ENCODE assay signal across 9 cellular contexts in genomic region chr19:4660181-4660791, GRCh38. TPM values are rescaled to one million over a fixed set of nuclear protein-coding genes. Genes with fewer than 3 reads are reported as not detected.
DNase-seq lines count a peak whose midpoint lies in the region; ATAC-seq and TF ChIP-seq lines count a peak whose summit lies in the region.
"Had no signal": no experiment of that assay in that cellular context is flagged by ENCODE, and none has a peak within 500 bp of the region (broad histone marks: within the 10 kb centered on the region; RNA-seq: fewer than 3 reads in every experiment).

No MANE protein-coding gene starts in this region.

- no peaks in the 10 kb centered on the region for H3K27me3 Mint-ChIP-seq in activated naive CD8-positive, alpha-beta T cell treated with anti-CD3 and anti-CD28 coated beads, Interleukin-2, amount 50 U/mL, for 24 hours
- H3K27me3 Mint-ChIP-seq: naive B cell had no signal

- no peak for ATAC-seq in activated naive CD8-positive, alpha-beta T cell treated with anti-CD3 and anti-CD28 coated beads, Interleukin-2, amount 50 U/mL, for 24 hours
- no peak for ATAC-seq in GM18511 (IDR thresholded peaks at IDR 0.05; ENCODE audit: unreplicated experiment)

- H3K9me3 Mint-ChIP-seq in activated naive CD8-positive, alpha-beta T cell treated with anti-CD3 and anti-CD28 coated beads, Interleukin-2, amount 50 U/mL, for 24 hours: no peaks in the 10 kb centered on the region
- H3K9me3 Mint-ChIP-seq: naive B cell had no signal

- H3K27ac Mint-ChIP-seq in activated naive CD8-positive, alpha-beta T cell treated with anti-CD3 and anti-CD28 coated beads, Interleukin-2, amount 50 U/mL, for 24 hours: peak overlapping the region; percentile 39

- H3K79me1 ChIP-seq in mesendoderm (ENCODE audit: low read length): no peaks in the 10 kb centered on the region

- H3K4me3 Mint-ChIP-seq in activated naive CD8-positive, alpha-beta T cell treated with anti-CD3 and anti-CD28 coated beads, Interleukin-2, amount 50 U/mL, for 24 hours: no peak overlapping the region
- H3K4me3 Mint-ChIP-seq: naive B cell had no signal

- H3K4me3 ChIP-seq in mesendoderm (ENCODE audit: low read length): no peak overlapping the region

- peaks cover 16% of the 10 kb centered on the region for H3K36me3 Mint-ChIP-seq in activated naive CD8-positive, alpha-beta T cell treated with anti-CD3 and anti-CD28 coated beads, Interleukin-2, amount 50 U/mL, for 24 hours (ENCODE audit: low read depth)

- H3K36me3 ChIP-seq in mesendoderm (ENCODE audit: control insufficient read depth, insufficient read depth, low read length): peaks cover 10% of the 10 kb centered on the region

- no peaks in the 10 kb centered on the region for H3K79me2 ChIP-seq in mesendoderm (ENCODE audit: control insufficient read depth, insufficient read depth, low read length)

- H3K9ac ChIP-seq in mesendoderm (ENCODE audit: low read length): no peak overlapping the region

- no peak overlapping the region for H3K4me2 ChIP-seq in mesendoderm (ENCODE audit: low read length)

- no CpG with 5 or more reads among the region's 15 CpGs for WGBS in mesendoderm (ENCODE audit: extremely low coverage, insufficient coverage, low lambda C conversion rate)

- no peaks in the 10 kb centered on the region for H3K27me3 ChIP-seq in mesendoderm (ENCODE audit: insufficient read depth, low read length, poor library complexity)

- H3K4ac ChIP-seq in mesendoderm (ENCODE audit: low read depth, low read length): no peak overlapping the region

- H2BK5ac ChIP-seq in mesendoderm (ENCODE audit: low read length): no peak overlapping the region

- H3K4me1 ChIP-seq in mesendoderm (ENCODE audit: control insufficient read depth, low read depth, low read length): no peaks in the 10 kb centered on the region

- H3K4me1 Mint-ChIP-seq in activated naive CD8-positive, alpha-beta T cell treated with anti-CD3 and anti-CD28 coated beads, Interleukin-2, amount 50 U/mL, for 24 hours: no peaks in the 10 kb centered on the region

- peak; percentile 25; the same call in 1 of the 2 replicates for TF ChIP-seq CTCF in LNCAP (IDR thresholded peaks at IDR 0.05)

- peak; percentile 76 for DNase-seq in ELF-1 (ENCODE audit: low read depth, low spot score)
- DNase-seq in activated naive CD8-positive, alpha-beta T cell treated with anti-CD3 and anti-CD28 coated beads, Interleukin-2, amount 50 U/mL, for 24 hours: no peak
- DNase-seq in mesendoderm: peak; percentile 74
- no peak for DNase-seq in NCI-H526 (lab: John Stamatoyannopoulos, UW)
- DNase-seq in stimulated activated CD4-positive, alpha-beta T cell treated with anti-CD3 and anti-CD28 coated beads, Interleukin-2, amount 100 ng/mL, for 24 hours: no peak
- DNase-seq in hypothalamus (lab: John Stamatoyannopoulos, UW): no peak
- DNase-seq: naive B cell had no signal

- no peak overlapping the region for H3K56ac ChIP-seq in mesendoderm (ENCODE audit: low read length)

- H3K18ac ChIP-seq in mesendoderm (ENCODE audit: low read length): no peak overlapping the region

- H3K27ac ChIP-seq in mesendoderm (ENCODE audit: low read depth, low read length): no peak overlapping the region

- no peak overlapping the region for H4K8ac ChIP-seq in mesendoderm (ENCODE audit: low read depth, low read length)

- H2BK15ac ChIP-seq in mesendoderm (replicated peaks; ENCODE audit: low read depth): no peak overlapping the region

- no peak overlapping the region for H2AK5ac ChIP-seq in mesendoderm (ENCODE audit: low read length)

- H4K5ac ChIP-seq in mesendoderm (ENCODE audit: low read length): no peak overlapping the region

- no peak overlapping the region for H2BK120ac ChIP-seq in mesendoderm (ENCODE audit: low read depth, low read length)

- no peak overlapping the region for H3K23ac ChIP-seq in mesendoderm (ENCODE audit: low read length)

RNA-seq across cellular contexts. Expression of gene MYDGF, which starts 9.9 kb away (rescaled TPM):
- 52.7 TPM for polyA plus RNA-seq in mesendoderm (2013, experiment 1 of 2)
- polyA plus RNA-seq in mesendoderm (2013, experiment 2 of 2): 54.8 TPM

RNA-seq across cellular contexts. Expression of gene TNFAIP8L1, which starts 21.0 kb away (rescaled TPM):
- 5.3 TPM for polyA plus RNA-seq in mesendoderm (2013, experiment 1 of 2)
- polyA plus RNA-seq in mesendoderm (2013, experiment 2 of 2): 5.1 TPM

Comparison
In these comparisons a context has a peak if more than half of its experiments do, and no peak if none do; other contexts are left out.
1. DNase-seq: peak in ELF-1 (single experiment) and mesendoderm (single experiment); none in activated naive CD8-positive, alpha-beta T cell treated with anti-CD3 and anti-CD28 coated beads, Interleukin-2, amount 50 U/mL, for 24 hours (single experiment), NCI-H526 (0 of 2), stimulated activated CD4-positive, alpha-beta T cell treated with anti-CD3 and anti-CD28 coated beads, Interleukin-2, amount 100 ng/mL, for 24 hours (0 of 2) and hypothalamus (0 of 51).